ENCODE assay signal across 18 cellular contexts in genomic region chr2:25421746-25422431, GRCh38.
A peak's percentile ranks its signal among the peaks of the same experiment; 100 is the strongest.
DNase-seq lines count a peak whose midpoint lies in the region; ATAC-seq and TF ChIP-seq lines count a peak whose summit lies in the region.
"Had no signal": no experiment of that assay in that cellular context is flagged by ENCODE, and none has a peak within 500 bp of the region (broad histone marks: within the 10 kb centered on the region; RNA-seq: fewer than 3 reads in every experiment).

No MANE protein-coding gene starts in this region.

- no peaks in the 10 kb centered on the region for H3K27me3 ChIP-seq in CD8-positive, alpha-beta T cell (ENCODE audit: insufficient read depth, low read length)
- H3K27me3 ChIP-seq in GM23248 (replicated peaks; ENCODE audit: insufficient read depth), result no peaks in the 10 kb centered on the region
- H3K27me3 ChIP-seq in tibial nerve, result no peaks in the 10 kb centered on the region
- no peaks in the 10 kb centered on the region for H3K27me3 ChIP-seq in esophagus muscularis mucosa

- no peak overlapping the region for H3K9ac ChIP-seq in GM23248

- peak overlapping the region; percentile 43 for H3K27ac Mint-ChIP-seq in CD8-positive, alpha-beta T cell
- H3K27ac Mint-ChIP-seq in activated naive CD8-positive, alpha-beta T cell treated with anti-CD3 and anti-CD28 coated beads for 36 hours, result peak overlapping the region; percentile 18
- no peak overlapping the region for H3K27ac Mint-ChIP-seq in glutamatergic neuron (ENCODE audit: unreplicated experiment)
- H3K27ac Mint-ChIP-seq: T-helper 2 cell treated with Interferon-gamma antibody and Interleukin-4, amounts not matched to agents 5 μg/mL and 100 μg/mL, for 36 hours had no signal

- H3K79me2 ChIP-seq in GM23248 (ENCODE audit: insufficient read depth), result no peaks in the 10 kb centered on the region

- no peaks in the 10 kb centered on the region for H3K9me3 ChIP-seq in CD8-positive, alpha-beta T cell (ENCODE audit: low read length)
- H3K9me3 ChIP-seq in GM23248 (ENCODE audit: low read depth) (no peaks in the 10 kb centered on the region), tibial nerve (no peaks in the 10 kb centered on the region), esophagus muscularis mucosa (no peaks in the 10 kb centered on the region)
- H3K9me3 ChIP-seq: prostate gland, thoracic aorta had no signal

- no peak overlapping the region for H3K4me3 ChIP-seq in CD8-positive, alpha-beta T cell (ENCODE audit: low read depth, low read length)
- H3K4me3 ChIP-seq in GM23248, result no peak overlapping the region
- no peak overlapping the region for H3K4me3 ChIP-seq in tibial nerve
- H3K4me3 ChIP-seq in esophagus muscularis mucosa, result no peak overlapping the region
- H3K4me3 ChIP-seq: lung, prostate gland, thoracic aorta had no signal

- no peak for DNase-seq in CD8-positive, alpha-beta T cell
- no peak for DNase-seq in activated naive CD8-positive, alpha-beta T cell treated with anti-CD3 and anti-CD28 coated beads for 36 hours
- DNase-seq in GM23248 (no peak), tibial nerve (ENCODE audit: low spot score in 2 of 2) (no peak), esophagus muscularis mucosa (ENCODE audit: extremely low spot score) (no peak), glutamatergic neuron (no peak)
- DNase-seq: aorta; DMS79 treated with DMSO at 0.1 percent for 48 hours; IMR-90; NCI-H187 treated with DMSO at 0.1 percent for 48 hours; PC-3; stimulated activated CD4-positive, alpha-beta T cell treated with anti-CD3 and anti-CD28 coated beads, Interleukin-4, amount 100 ng/mL, for 1 hour had no signal

- no peak for TF ChIP-seq POLR2A in tibial nerve (IDR thresholded peaks at IDR 0.05)
- TF ChIP-seq POLR2A in esophagus muscularis mucosa (IDR thresholded peaks at IDR 0.05; ENCODE audit: low read depth), result no peak

- 84 to 86% methylated on average over 3 of the region's 3 CpGs for WGBS in GM23248 (ENCODE audit: low coverage in 1 of 2, low lambda C conversion rate in 2 of 2, missing lambda C conversion rate in 2 of 2), 2 experiments
- 82 to 87% methylated on average over 3 of the region's 3 CpGs for WGBS in tibial nerve, 2 donors
- WGBS in esophagus muscularis mucosa, result 87% methylated on average over 3 of the region's 3 CpGs

- no peaks in the 10 kb centered on the region for H3K9me2 ChIP-seq in GM23248 (ENCODE audit: insufficient read depth)

- POLR2A ChIA-PET in CD8-positive, alpha-beta T cell (lab: Charles Lee), result interaction anchor here (0.6 kb wide), 1 partner anchor 1258 kb away, joined by 3 read pairs; no protein-coding TSS in a partner anchor

- H2AFZ ChIP-seq in GM23248, result no peak overlapping the region

- no peak for TF ChIP-seq EP300 in tibial nerve (IDR thresholded peaks at IDR 0.05)
- no peak for TF ChIP-seq EP300 in esophagus muscularis mucosa (IDR thresholded peaks at IDR 0.05)

- no peaks in the 10 kb centered on the region for H3K27me3 Mint-ChIP-seq in CD8-positive, alpha-beta T cell (ENCODE audit: low read depth)
- H3K27me3 Mint-ChIP-seq in activated naive CD8-positive, alpha-beta T cell treated with anti-CD3 and anti-CD28 coated beads for 36 hours, result no peaks in the 10 kb centered on the region
- no peaks in the 10 kb centered on the region for H3K27me3 Mint-ChIP-seq in glutamatergic neuron (ENCODE audit: unreplicated experiment)

- CTCF ChIA-PET in CD8-positive, alpha-beta T cell (lab: Charles Lee), result no interaction called here

- TF ChIP-seq CTCF in CD8-positive, alpha-beta T cell (IDR thresholded peaks at IDR 0.05), result no peak
- TF ChIP-seq CTCF in tibial nerve (IDR thresholded peaks at IDR 0.05), result no peak
- no peak for TF ChIP-seq CTCF in esophagus muscularis mucosa (IDR thresholded peaks at IDR 0.05)
- TF ChIP-seq CTCF in glutamatergic neuron (IDR thresholded peaks at IDR 0.05; ENCODE audit: partially characterized antibody, unreplicated experiment), result no peak

- peaks cover 3% of the 10 kb centered on the region for H3K36me3 ChIP-seq in CD8-positive, alpha-beta T cell (ENCODE audit: insufficient read depth, low read length)
- H3K36me3 ChIP-seq in GM23248 (ENCODE audit: low read depth) (no peaks in the 10 kb centered on the region), tibial nerve (peaks cover 0 to 17% (median 0%) of the 10 kb centered on the region in 3 donors), esophagus muscularis mucosa (peaks cover 0 to 13% (median 0%) of the 10 kb centered on the region in 4 donors)
- H3K36me3 ChIP-seq: prostate gland, thoracic aorta had no signal

- no peaks in the 10 kb centered on the region for H4K20me1 ChIP-seq in GM23248 (ENCODE audit: insufficient read depth)

- peaks cover 2% of the 10 kb centered on the region for H3K9me3 Mint-ChIP-seq in CD8-positive, alpha-beta T cell
- H3K9me3 Mint-ChIP-seq in activated naive CD8-positive, alpha-beta T cell treated with anti-CD3 and anti-CD28 coated beads for 36 hours, result peaks cover 8% of the 10 kb centered on the region
- no peaks in the 10 kb centered on the region for H3K9me3 Mint-ChIP-seq in glutamatergic neuron (ENCODE audit: unreplicated experiment)

- no peak overlapping the region for H3K27ac ChIP-seq in CD8-positive, alpha-beta T cell (ENCODE audit: low read depth, low read length)
- H3K27ac ChIP-seq in GM23248 (no peak overlapping the region), tibial nerve (peak overlapping the region in 1 of 4 donors; percentile 4), esophagus muscularis mucosa (replicated peaks in 1 of 4) (no peak overlapping the region)
- H3K27ac ChIP-seq: prostate gland, thoracic aorta had no signal

- no peak overlapping the region for H3K4me2 ChIP-seq in GM23248 (ENCODE audit: unreplicated experiment)

- no peaks in the 10 kb centered on the region for H3K4me1 Mint-ChIP-seq in CD8-positive, alpha-beta T cell (ENCODE audit: low read depth)
- peaks cover 21% of the 10 kb centered on the region for H3K4me1 Mint-ChIP-seq in activated naive CD8-positive, alpha-beta T cell treated with anti-CD3 and anti-CD28 coated beads for 36 hours
- peaks cover 7% of the 10 kb centered on the region for H3K4me1 Mint-ChIP-seq in glutamatergic neuron (ENCODE audit: low read depth, unreplicated experiment)

- H3K4me3 Mint-ChIP-seq in CD8-positive, alpha-beta T cell, result no peak overlapping the region
- H3K4me3 Mint-ChIP-seq in activated naive CD8-positive, alpha-beta T cell treated with anti-CD3 and anti-CD28 coated beads for 36 hours, result no peak overlapping the region
- H3K4me3 Mint-ChIP-seq in glutamatergic neuron (ENCODE audit: unreplicated experiment), result no peak overlapping the region
- H3K4me3 Mint-ChIP-seq: T-helper 2 cell treated with Interferon-gamma antibody and Interleukin-4, amounts not matched to agents 5 μg/mL and 100 μg/mL, for 36 hours had no signal

- in situ Hi-C loops in GM23248 (cut with MboI), result no loop called here

- peaks cover 38% of the 10 kb centered on the region for H3K36me3 Mint-ChIP-seq in CD8-positive, alpha-beta T cell
- H3K36me3 Mint-ChIP-seq in activated naive CD8-positive, alpha-beta T cell treated with anti-CD3 and anti-CD28 coated beads for 36 hours, result peaks cover 19% of the 10 kb centered on the region
- H3K36me3 Mint-ChIP-seq in glutamatergic neuron (ENCODE audit: unreplicated experiment), result peaks cover 9% of the 10 kb centered on the region

- ATAC-seq in CD8-positive, alpha-beta T cell, result no peak
- ATAC-seq in GM18870 (IDR thresholded peaks at IDR 0.05; ENCODE audit: unreplicated experiment) (peak; percentile 28), HG03025 (IDR thresholded peaks at IDR 0.05; ENCODE audit: low FRiP score, unreplicated experiment) (peak; percentile 29)
- ATAC-seq: PC-3 had no signal

- no peaks in the 10 kb centered on the region for H3K4me1 ChIP-seq in CD8-positive, alpha-beta T cell (ENCODE audit: insufficient read depth, low read length)
- H3K4me1 ChIP-seq in GM23248 (ENCODE audit: insufficient read depth) (no peaks in the 10 kb centered on the region), tibial nerve (peaks cover 0 to 7% (median 1%) of the 10 kb centered on the region in 4 donors), esophagus muscularis mucosa (peaks cover 0 to 5% (median 0%) of the 10 kb centered on the region in 4 donors)
- H3K4me1 ChIP-seq: prostate gland had no signal

- no peaks in the 10 kb centered on the region for H3F3A ChIP-seq in GM23248 (ENCODE audit: insufficient read depth)

- intact Hi-C loops in CD8-positive, alpha-beta T cell (cut with DNase I, micrococcal nuclease), result no loop called here
- intact Hi-C loops in esophagus muscularis mucosa (cut with DNase I), result no loop called here
